Comparison of ENCODE assay signal across 8 cellular contexts in genomic region chr13:26929971-26930730, GRCh38.
A peak's percentile ranks its signal among the peaks of the same experiment; 100 is the strongest.
DNase-seq lines count a peak whose midpoint lies in the region; ATAC-seq and TF ChIP-seq lines count a peak whose summit lies in the region.

No MANE protein-coding gene starts in this region.

- ATAC-seq in gastroesophageal sphincter (peak; percentile 50), omental fat pad (ENCODE audit: low FRiP score) (peak; percentile 60), thoracic aorta (ENCODE audit: insufficient number of reproducible peaks, low FRiP score, low read depth) (peak; percentile 73)

- H3K27ac ChIP-seq in gastroesophageal sphincter (no peak overlapping the region), thoracic aorta (no peak overlapping the region)

- no peaks in the 10 kb centered on the region for H3K9me3 ChIP-seq in MG63
- no peaks in the 10 kb centered on the region for H3K9me3 ChIP-seq in gastroesophageal sphincter
- no peaks in the 10 kb centered on the region for H3K9me3 ChIP-seq in thoracic aorta

- H3K36me3 ChIP-seq in MG63 (no peaks in the 10 kb centered on the region), gastroesophageal sphincter (no peaks in the 10 kb centered on the region), thoracic aorta (no peaks in the 10 kb centered on the region)

- H3K27me3 ChIP-seq in MG63: peaks cover 10% of the 10 kb centered on the region; the same call in 1 of the 2 replicates
- peaks cover 11% of the 10 kb centered on the region for H3K27me3 ChIP-seq in gastroesophageal sphincter
- H3K27me3 ChIP-seq in thoracic aorta (replicated peaks; ENCODE audit: insufficient read depth): no peaks in the 10 kb centered on the region

- no peak for TF ChIP-seq EP300 in gastroesophageal sphincter (IDR thresholded peaks at IDR 0.05)

- H3K4me1 ChIP-seq in gastroesophageal sphincter (peaks cover 0 to 7% (median 0%) of the 10 kb centered on the region in 3 donors), thoracic aorta (ENCODE audit: control insufficient read depth in 1 of 2, low read depth in 2 of 2) (no peaks in the 10 kb centered on the region)

- H3K4me3 ChIP-seq in MG63 (0 out of 2 replicates have a peak overlapping the region, but pooled peaks have one; percentile 21), gastroesophageal sphincter (no peak overlapping the region), thoracic aorta (no peak overlapping the region)

- DNase-seq in NCI-H187 (lab: John Stamatoyannopoulos, UW): peak; percentile 8 to 23
- no peak for DNase-seq in NCI-H187 treated with DMSO at 0.1 percent for 48 hours (lab: John Stamatoyannopoulos, UW)
- DNase-seq in MG63: peak; percentile 53
- DNase-seq in SHP77 treated with DMSO at 0.1 percent for 48 hours (lab: John Stamatoyannopoulos, UW): peak; percentile 16
- peak; percentile 27 for DNase-seq in activated gamma-delta T cell (lab: John Stamatoyannopoulos, UW)
- peak; percentile 51 for DNase-seq in omental fat pad (ENCODE audit: low spot score)
- DNase-seq in thoracic aorta (ENCODE audit: low spot score): no peak

- 13 to 15% methylated on average over 10 to 13 of the region's 21 CpGs for WGBS in gastroesophageal sphincter (ENCODE audit: low coverage in 1 of 2), 2 donors

- TF ChIP-seq POLR2A in gastroesophageal sphincter (IDR thresholded peaks at IDR 0.05): no peak

- TF ChIP-seq CTCF in gastroesophageal sphincter (IDR thresholded peaks at IDR 0.05) (peak; percentile 66 to 94 (median 86)), omental fat pad (IDR thresholded peaks at IDR 0.05) (peak in 1 of 3 donors; percentile 74), thoracic aorta (IDR thresholded peaks at IDR 0.05) (peak; percentile 91)

Comparison
In these comparisons a context has a peak if more than half of its experiments do, and no peak if none do; other contexts are left out.
1. DNase-seq: peak in NCI-H187 (2 of 2), MG63 (single experiment), SHP77 treated with DMSO at 0.1 percent for 48 hours (single experiment), activated gamma-delta T cell (single experiment) and omental fat pad (single experiment); none in NCI-H187 treated with DMSO at 0.1 percent for 48 hours (single experiment) and thoracic aorta (single experiment).
2. Peak in every context shown above with its lines, with median percentiles within 50 percentile points of each other: ATAC-seq.